13 cellular contexts compared by ENCODE assay signal in genomic region chr10:102916173-102916572, GRCh38. TPM values are rescaled to one million over a fixed set of nuclear protein-coding genes. Genes with fewer than 3 reads are reported as not detected.
DNase-seq lines count a peak whose midpoint lies in the region; ATAC-seq and TF ChIP-seq lines count a peak whose summit lies in the region.
"Had no signal": no experiment of that assay in that cellular context is flagged by ENCODE, and none has a peak within 500 bp of the region (broad histone marks: within the 10 kb centered on the region; RNA-seq: fewer than 3 reads in every experiment).

No MANE protein-coding gene starts in this region.

- no peaks in the 10 kb centered on the region for H3K4me1 ChIP-seq in endodermal cell (ENCODE audit: control insufficient read depth, insufficient read depth, low read length)

- H3K27me3 ChIP-seq in endodermal cell (ENCODE audit: control insufficient read depth, insufficient read depth, low read length, poor library complexity, severe bottlenecking): peaks cover 28% of the 10 kb centered on the region

- no peaks in the 10 kb centered on the region for H3K36me3 ChIP-seq in endodermal cell (ENCODE audit: control insufficient read depth, insufficient read depth, low read length)

- POLR2A ChIA-PET in T-cell (lab: Charles Lee): no interaction called here

- TF ChIP-seq CTCF in endodermal cell (conservative IDR thresholded peaks at IDR 0.05): no peak

- no peak for DNase-seq in activated naive CD4-positive, alpha-beta T cell treated with anti-CD3 and anti-CD28 coated beads, Interleukin-2, amount 10 ng/mL, durations not matched to agents 7 days and 5 days
- DNase-seq in activated naive CD4-positive, alpha-beta T cell treated with anti-CD3 and anti-CD28 coated beads, Interleukin-2, amount 50 U/mL, for 72 hours (ENCODE audit: low spot score in 2 of 2): no peak
- DNase-seq in T-cell (no peak), endodermal cell (no peak), OCI-M1 (lab: John Stamatoyannopoulos, UW) (no peak), medulla oblongata (ENCODE audit: extremely low spot score) (no peak)
- no peak for DNase-seq in stimulated activated naive B cell treated with anti-CD40 and anti-IgM and Interleukin-4, amounts not matched to agents 10 μg/mL and 1 μg/mL and 100 μg/mL, for 72 hours
- DNase-seq: EL, HCEC 1CT, left ventricle myocardium superior, NCI-H187 treated with DMSO at 0.1 percent for 48 hours, posterior cingulate gyrus had no signal

- no peak overlapping the region for H3K27ac Mint-ChIP-seq in activated naive CD4-positive, alpha-beta T cell treated with anti-CD3 and anti-CD28 coated beads, Interleukin-2, amount 10 ng/mL, durations not matched to agents 7 days and 5 days
- peak overlapping the region in 1 of 2 donors; percentile 2 for H3K27ac Mint-ChIP-seq in activated naive CD4-positive, alpha-beta T cell treated with anti-CD3 and anti-CD28 coated beads, Interleukin-2, amount 50 U/mL, for 72 hours
- H3K27ac Mint-ChIP-seq in T-cell (peak overlapping the region in 1 of 2 donors; percentile 24), endodermal cell (no peak overlapping the region)
- H3K27ac Mint-ChIP-seq in stimulated activated naive B cell treated with anti-CD40 and anti-IgM and Interleukin-4, amounts not matched to agents 10 μg/mL and 1 μg/mL and 100 μg/mL, for 72 hours: peak overlapping the region; percentile 15

- no peak for ATAC-seq in activated naive CD4-positive, alpha-beta T cell treated with anti-CD3 and anti-CD28 coated beads, Interleukin-2, amount 50 U/mL, for 72 hours
- no peak for ATAC-seq in T-cell (replicated peaks in 1 of 4)
- ATAC-seq in stimulated activated naive B cell treated with anti-CD40 and anti-IgM and Interleukin-4, amounts not matched to agents 10 μg/mL and 1 μg/mL and 100 μg/mL, for 72 hours (replicated peaks): no peak
- no peak for ATAC-seq in HG03280 (IDR thresholded peaks at IDR 0.05; ENCODE audit: unreplicated experiment)
- ATAC-seq: left ventricle myocardium superior had no signal

- peak overlapping the region; percentile 51 for H3K4me3 Mint-ChIP-seq in activated naive CD4-positive, alpha-beta T cell treated with anti-CD3 and anti-CD28 coated beads, Interleukin-2, amount 10 ng/mL, durations not matched to agents 7 days and 5 days
- H3K4me3 Mint-ChIP-seq in T-cell: peak overlapping the region; percentile 91 to 93 (median 92)
- peak overlapping the region; percentile 82 for H3K4me3 Mint-ChIP-seq in endodermal cell
- H3K4me3 Mint-ChIP-seq in stimulated activated naive B cell treated with anti-CD40 and anti-IgM and Interleukin-4, amounts not matched to agents 10 μg/mL and 1 μg/mL and 100 μg/mL, for 72 hours: peak overlapping the region; percentile 14 to 63

- CTCF ChIA-PET in activated naive CD4-positive, alpha-beta T cell treated with anti-CD3 and anti-CD28 coated beads, Interleukin-2, amount 10 ng/mL, durations not matched to agents 7 days and 5 days (lab: Charles Lee): interaction anchor here (1.3 to 2.5 kb wide), 5 partner anchors 147 to 418 kb away, joined by 3 to 69 read pairs (median 26); no protein-coding TSS in a partner anchor
- CTCF ChIA-PET in T-cell (lab: Charles Lee): interaction anchor here in 1 of 2 donors (0.6 to 1.1 kb wide), 3 partner anchors 15 to 416 kb away, joined by 3 read pairs; no protein-coding TSS in a partner anchor

- H3K36me3 Mint-ChIP-seq in activated naive CD4-positive, alpha-beta T cell treated with anti-CD3 and anti-CD28 coated beads, Interleukin-2, amount 10 ng/mL, durations not matched to agents 7 days and 5 days: peaks cover 13% of the 10 kb centered on the region
- peaks cover 0 to 14% of the 10 kb centered on the region in 2 donors for H3K36me3 Mint-ChIP-seq in activated naive CD4-positive, alpha-beta T cell treated with anti-CD3 and anti-CD28 coated beads, Interleukin-2, amount 50 U/mL, for 72 hours
- no peaks in the 10 kb centered on the region for H3K36me3 Mint-ChIP-seq in T-cell
- H3K36me3 Mint-ChIP-seq in endodermal cell (ENCODE audit: low read depth): no peaks in the 10 kb centered on the region
- H3K36me3 Mint-ChIP-seq in stimulated activated naive B cell treated with anti-CD40 and anti-IgM and Interleukin-4, amounts not matched to agents 10 μg/mL and 1 μg/mL and 100 μg/mL, for 72 hours: peaks cover 0 to 4% of the 10 kb centered on the region in 2 donors

- H3K27ac ChIP-seq in endodermal cell (ENCODE audit: low read depth, low read length): no peak overlapping the region

- no peaks in the 10 kb centered on the region for H3K9me3 ChIP-seq in endodermal cell (ENCODE audit: control insufficient read depth, low read length)

- no peak overlapping the region for H3K9ac ChIP-seq in endodermal cell (ENCODE audit: extremely low read depth, low read length, poor library complexity, severe bottlenecking)

- H3K9me3 Mint-ChIP-seq in activated naive CD4-positive, alpha-beta T cell treated with anti-CD3 and anti-CD28 coated beads, Interleukin-2, amount 10 ng/mL, durations not matched to agents 7 days and 5 days: peaks cover 2% of the 10 kb centered on the region
- no peaks in the 10 kb centered on the region for H3K9me3 Mint-ChIP-seq in activated naive CD4-positive, alpha-beta T cell treated with anti-CD3 and anti-CD28 coated beads, Interleukin-2, amount 50 U/mL, for 72 hours
- no peaks in the 10 kb centered on the region for H3K9me3 Mint-ChIP-seq in T-cell
- H3K9me3 Mint-ChIP-seq in endodermal cell: peaks cover 7% of the 10 kb centered on the region
- H3K9me3 Mint-ChIP-seq in stimulated activated naive B cell treated with anti-CD40 and anti-IgM and Interleukin-4, amounts not matched to agents 10 μg/mL and 1 μg/mL and 100 μg/mL, for 72 hours: no peaks in the 10 kb centered on the region

- H3K4me1 Mint-ChIP-seq in activated naive CD4-positive, alpha-beta T cell treated with anti-CD3 and anti-CD28 coated beads, Interleukin-2, amount 10 ng/mL, durations not matched to agents 7 days and 5 days: peaks cover 52% of the 10 kb centered on the region
- H3K4me1 Mint-ChIP-seq in T-cell (peaks cover 33 to 35% (median 34%) of the 10 kb centered on the region in 3 donors), endodermal cell (peaks cover 24% of the 10 kb centered on the region)
- H3K4me1 Mint-ChIP-seq in stimulated activated naive B cell treated with anti-CD40 and anti-IgM and Interleukin-4, amounts not matched to agents 10 μg/mL and 1 μg/mL and 100 μg/mL, for 72 hours: peaks cover 15 to 47% of the 10 kb centered on the region in 2 donors

- 90 to 91% methylated on average over 7 of the region's 7 CpGs for whole genome bisulfite sequencing in endodermal cell (ENCODE audit: insufficient coverage in 1 of 2, insufficient read length in 1 of 2), 2 experiments

- H3K27me3 Mint-ChIP-seq in activated naive CD4-positive, alpha-beta T cell treated with anti-CD3 and anti-CD28 coated beads, Interleukin-2, amount 10 ng/mL, durations not matched to agents 7 days and 5 days: peaks cover 31% of the 10 kb centered on the region
- H3K27me3 Mint-ChIP-seq in T-cell: peaks cover 5 to 11% of the 10 kb centered on the region in 2 donors
- H3K27me3 Mint-ChIP-seq in endodermal cell (ENCODE audit: insufficient read depth): peaks cover 32% of the 10 kb centered on the region
- H3K27me3 Mint-ChIP-seq in stimulated activated naive B cell treated with anti-CD40 and anti-IgM and Interleukin-4, amounts not matched to agents 10 μg/mL and 1 μg/mL and 100 μg/mL, for 72 hours: peaks cover 10 to 36% of the 10 kb centered on the region in 2 donors

- H3K4me3 ChIP-seq in endodermal cell (ENCODE audit: low read length): no peak overlapping the region

RNA-seq across cellular contexts. Expression of gene CNNM2, which starts 1.9 kb away (rescaled TPM):
- 10 to 100 TPM in 1 of 2 donors, 1 to 10 TPM in 1; 5.5 to 12.0 TPM for total RNA-seq in activated naive CD4-positive, alpha-beta T cell treated with anti-CD3 and anti-CD28 coated beads, Interleukin-2, amount 50 U/mL, for 72 hours
- total RNA-seq in T-cell: 10 to 100 TPM; 11.6 to 15.4 (median 14.2) TPM
- 10 to 100 TPM; 14.7 to 17.9 TPM for total RNA-seq in endodermal cell
- 9.2 TPM for polyA plus RNA-seq in endodermal cell (2013, experiment 1 of 2)
- polyA plus RNA-seq in endodermal cell (2013, experiment 2 of 2): 7.6 TPM

RNA-seq across cellular contexts. Expression of gene AS3MT, which starts 46.9 kb away (rescaled TPM):
- total RNA-seq in activated naive CD4-positive, alpha-beta T cell treated with anti-CD3 and anti-CD28 coated beads, Interleukin-2, amount 50 U/mL, for 72 hours: not detected
- 1 to 10 TPM in 1 of 5 donors, under 1 TPM in 4; 0.26 to 1.3 (median 0.50) TPM for total RNA-seq in T-cell
- 10 to 100 TPM; 10.2 to 20.9 TPM for total RNA-seq in endodermal cell
- 19.9 TPM for polyA plus RNA-seq in endodermal cell (2013, experiment 1 of 2)
- polyA plus RNA-seq in endodermal cell (2013, experiment 2 of 2): 19.3 TPM

Comparison
In these comparisons a context has a peak if more than half of its experiments do, and no peak if none do; other contexts are left out.
1. H3K4me3 Mint-ChIP-seq: peak in every context shown above with its lines; median percentile 92 in T-cell; 82 in endodermal cell; 51 in activated naive CD4-positive, alpha-beta T cell treated with anti-CD3 and anti-CD28 coated beads, Interleukin-2, amount 10 ng/mL, durations not matched to agents 7 days and 5 days; 38 in stimulated activated naive B cell treated with anti-CD40 and anti-IgM and Interleukin-4, amounts not matched to agents 10 μg/mL and 1 μg/mL and 100 μg/mL, for 72 hours.
2. RNA of gene AS3MT, which starts 46.9 kb away (total RNA-seq): 10.2 to 20.9 TPM in endodermal cell; 0.26 to 1.3 TPM in T-cell and not detected in activated naive CD4-positive, alpha-beta T cell treated with anti-CD3 and anti-CD28 coated beads, Interleukin-2, amount 50 U/mL, for 72 hours; every median in the first group is over 4 times any median in the second.